ENCODE assay signal across 24 cellular contexts in the genomic region with DNA sequence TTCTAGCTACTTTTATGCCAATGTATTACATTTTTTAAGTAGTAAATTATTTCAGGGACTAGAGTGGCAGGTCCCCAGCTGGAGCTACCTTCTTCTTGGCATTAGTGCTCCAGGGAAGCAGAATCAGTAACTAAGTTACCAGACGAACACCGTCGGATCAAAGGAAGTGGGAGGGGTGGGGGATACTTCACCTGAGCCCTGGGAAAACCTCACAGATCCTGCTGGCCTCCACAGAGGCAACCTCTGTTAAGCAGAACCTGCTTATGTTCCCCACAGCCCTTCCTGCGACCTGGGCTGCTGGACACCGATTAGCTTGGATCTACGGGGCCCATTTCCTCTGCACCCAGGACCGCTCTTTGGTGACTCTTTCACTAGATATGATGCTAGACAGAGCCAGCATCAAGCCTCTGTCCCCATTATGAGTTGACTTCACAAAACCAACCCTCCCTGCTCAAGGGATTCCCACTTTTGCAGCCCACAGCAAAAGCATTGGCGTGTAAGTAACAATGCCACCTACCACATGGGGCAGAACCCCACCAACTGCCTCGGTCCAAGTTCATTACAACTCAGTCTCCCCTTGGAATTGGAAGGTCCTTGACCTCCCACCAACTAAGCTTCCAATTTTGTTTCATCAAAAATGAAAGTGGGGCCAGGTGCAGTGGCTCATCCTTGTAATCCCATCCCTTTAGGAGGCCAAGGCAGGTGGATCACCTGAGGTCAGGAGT. TPM values are rescaled to one million over a fixed set of nuclear protein-coding genes. Genes with fewer than 3 reads are reported as not detected.
"Had no signal": no experiment of that assay in that cellular context is flagged by ENCODE, and none has a peak within 500 bp of the region (broad histone marks: within the 10 kb centered on the region; RNA-seq: fewer than 3 reads in every experiment).

No MANE protein-coding gene starts in this region.

- H3K9ac ChIP-seq: KMS-11 had no signal

- H3K9me3 Mint-ChIP-seq: activated naive CD4-positive, alpha-beta T cell treated with anti-CD3 and anti-CD28 coated beads, Interleukin-2, amount 50 U/mL, for 72 hours; activated naive CD8-positive, alpha-beta T cell treated with anti-CD3 and anti-CD28 coated beads, Interleukin-2, amount 50 U/mL, for 24 hours; T-helper 1 cell treated with Interleukin-12 subunit alpha and Interleukin-12 subunit beta and Interleukin-4 antibody, amounts not matched to agents 30 μg/mL and 1 μg/mL, for 36 hours had no signal

- ATAC-seq: activated CD4-positive, CD25-positive, alpha-beta regulatory T cell treated with anti-CD3 and anti-CD28 coated beads, Interleukin-2, amount 50 U/mL, for 24 hours; activated CD8-positive, alpha-beta T cell treated with anti-CD3 and anti-CD28 coated beads, Interleukin-2, amount 10 ng/mL, durations not matched to agents 7 days and 5 days; activated naive CD4-positive, alpha-beta T cell treated with anti-CD3 and anti-CD28 coated beads, Interleukin-2, amount 50 U/mL, for 72 hours; activated naive CD8-positive, alpha-beta T cell treated with anti-CD3 and anti-CD28 coated beads, Interleukin-2, amount 50 U/mL, for 24 hours; body of pancreas had no signal

- H3K9me3 ChIP-seq: ascending aorta, body of pancreas, Peyer's patch had no signal

- H3K4me1 ChIP-seq: ascending aorta, body of pancreas, Peyer's patch had no signal

- H3K4me1 Mint-ChIP-seq: activated naive CD8-positive, alpha-beta T cell treated with anti-CD3 and anti-CD28 coated beads, Interleukin-2, amount 50 U/mL, for 24 hours had no signal

- H3K27ac Mint-ChIP-seq: activated CD8-positive, alpha-beta T cell treated with anti-CD3 and anti-CD28 coated beads, Interleukin-2, amount 10 ng/mL, durations not matched to agents 7 days and 5 days; activated naive CD8-positive, alpha-beta T cell treated with anti-CD3 and anti-CD28 coated beads, Interleukin-2, amount 50 U/mL, for 24 hours; T-helper 1 cell treated with Interleukin-12 subunit alpha and Interleukin-12 subunit beta and Interleukin-4 antibody, amounts not matched to agents 30 μg/mL and 1 μg/mL, for 36 hours had no signal

- DNase-seq: activated CD4-positive, alpha-beta T cell treated with anti-CD3 and anti-CD28 coated beads for 4 hours; activated CD8-positive, alpha-beta memory T cell treated with anti-CD3 and anti-CD28 coated beads, Interleukin-2, amount 50 U/mL, for 48 hours; activated CD8-positive, alpha-beta T cell treated with anti-CD3 and anti-CD28 coated beads, Interleukin-2, amount 10 ng/mL, durations not matched to agents 7 days and 5 days; activated naive CD4-positive, alpha-beta T cell treated with Interleukin-2 at 50 U/mL for 16 hours; activated naive CD8-positive, alpha-beta T cell treated with anti-CD3 and anti-CD28 coated beads, Interleukin-2, amount 50 U/mL, for 24 hours; activated T-cell treated with anti-CD3 and anti-CD28 coated beads, Interleukin-2, amount 50 U/mL, for 1 hour; amniotic stem cell; NCI-H1092; NCI-H1417; NCI-H1694 treated with DMSO at 0.1 percent for 48 hours; NCI-H2029 treated with DMSO at 0.1 percent for 48 hours; NCI-H510A treated with DMSO at 0.1 percent for 48 hours; SHP77 treated with DMSO at 0.1 percent for 48 hours had no signal

- H3K36me3 Mint-ChIP-seq: activated naive CD4-positive, alpha-beta T cell treated with anti-CD3 and anti-CD28 coated beads, Interleukin-2, amount 50 U/mL, for 72 hours had no signal

- H3K4me3 Mint-ChIP-seq: activated CD8-positive, alpha-beta T cell treated with anti-CD3 and anti-CD28 coated beads, Interleukin-2, amount 10 ng/mL, durations not matched to agents 7 days and 5 days; activated naive CD8-positive, alpha-beta T cell treated with anti-CD3 and anti-CD28 coated beads, Interleukin-2, amount 50 U/mL, for 24 hours; T-helper 1 cell treated with Interleukin-12 subunit alpha and Interleukin-12 subunit beta and Interleukin-4 antibody, amounts not matched to agents 30 μg/mL and 1 μg/mL, for 36 hours had no signal

- H3K4me3 ChIP-seq: ascending aorta, body of pancreas, Peyer's patch had no signal

- H3K27me3 ChIP-seq: ascending aorta, body of pancreas, Peyer's patch had no signal

- H3K36me3 ChIP-seq: ascending aorta, Peyer's patch had no signal

- H3K27ac ChIP-seq: ascending aorta, body of pancreas, KMS-11, Peyer's patch, RWPE1 had no signal

RNA-seq across cellular contexts. Expression of a gene that starts 15.3 kb away (rescaled TPM):
- total RNA-seq: activated naive CD4-positive, alpha-beta T cell treated with anti-CD3 and anti-CD28 coated beads, Interleukin-2, amount 50 U/mL, for 72 hours; ascending aorta; MCF 10A; SK-MEL-5 had no signal

RNA-seq across cellular contexts. Expression of a gene that starts 25.2 kb away (rescaled TPM):
- total RNA-seq: activated naive CD4-positive, alpha-beta T cell treated with anti-CD3 and anti-CD28 coated beads, Interleukin-2, amount 50 U/mL, for 72 hours; ascending aorta; body of pancreas; bronchial epithelial cell; MCF 10A; Peyer's patch; SK-MEL-5 had no signal
